8 cellular contexts compared by ENCODE assay signal in the genomic region with DNA sequence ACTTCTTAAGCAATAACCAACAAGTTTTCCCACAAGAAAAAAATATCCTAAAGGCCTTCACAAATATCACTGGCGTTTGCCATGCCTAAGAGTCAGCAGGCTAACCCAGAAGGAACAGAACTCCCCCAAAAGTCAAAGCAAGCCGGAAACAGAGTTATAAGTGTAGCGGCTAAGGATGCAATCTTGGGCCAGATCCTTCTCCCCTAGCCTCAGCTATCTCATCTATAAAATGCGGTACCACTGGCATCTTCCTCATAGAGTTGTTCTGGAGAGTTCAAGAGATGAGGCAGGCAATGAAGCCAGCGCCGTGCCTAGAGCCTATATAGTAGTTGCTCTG. TPM values are rescaled to one million over a fixed set of nuclear protein-coding genes. Genes with fewer than 3 reads are reported as not detected.
DNase-seq lines count a peak whose midpoint lies in the region; ATAC-seq and TF ChIP-seq lines count a peak whose summit lies in the region.

No MANE protein-coding gene starts in this region.

- H3K9me3 ChIP-seq in DOHH2 (ENCODE audit: control insufficient read depth, insufficient read depth, low read length): no peaks in the 10 kb centered on the region
- H3K9me3 ChIP-seq in ovary: no peaks in the 10 kb centered on the region

- H3K36me3 ChIP-seq in DOHH2 (ENCODE audit: control insufficient read depth, low read length) (peaks cover 31% of the 10 kb centered on the region), ovary (no peaks in the 10 kb centered on the region)

- 4 to 12% (median 7%) methylated on average over 6 of the region's 6 CpGs for WGBS in ovary, 3 donors

- H3K4me1 ChIP-seq in DOHH2 (ENCODE audit: control insufficient read depth, low read length) (peaks cover 22% of the 10 kb centered on the region), ovary (ENCODE audit: insufficient read depth) (peaks cover 15% of the 10 kb centered on the region)

- TF ChIP-seq POLR2A in ovary (IDR thresholded peaks at IDR 0.05): no peak

- in situ Hi-C loops in ACHN (cut with HindIII; ENCODE audit: low pct_ligation_motif_present, low pct_unique_long_range_greater_than_20kb, low sequenced_read_pairs): no loop called here

- H3K9me2 ChIP-seq in DOHH2 (replicated peaks; ENCODE audit: control insufficient read depth, low read length): no peaks in the 10 kb centered on the region

- intact Hi-C loops in ovary (cut with DNase I): no loop called here

- ATAC-seq in activated CD4-positive, CD25-positive, alpha-beta regulatory T cell treated with anti-CD3 and anti-CD28 coated beads, Interleukin-2, amount 50 U/mL, for 24 hours: no peak
- no peak for ATAC-seq in GM18909 (IDR thresholded peaks at IDR 0.05; ENCODE audit: poor library complexity, unreplicated experiment)

- H3K4me2 ChIP-seq in DOHH2 (ENCODE audit: low read length): peak overlapping the region; percentile 74

- TF ChIP-seq CTCF in DOHH2 (IDR thresholded peaks at IDR 0.05; ENCODE audit: low read depth, low read length, poor library complexity, severe bottlenecking) (no peak), epithelial cell of esophagus (IDR thresholded peaks at IDR 0.05; ENCODE audit: insufficient read depth, low read depth, low read length, missing control alignments) (no peak), ovary (IDR thresholded peaks at IDR 0.05) (no peak)

- H4K20me1 ChIP-seq in DOHH2 (ENCODE audit: control insufficient read depth, insufficient read depth, low read depth, low read length): 0 out of 2 replicates have a peak, but pooled peaks cover 3% of the 10 kb centered on the region

- peaks cover 25% of the 10 kb centered on the region for H3K79me2 ChIP-seq in DOHH2 (ENCODE audit: control insufficient read depth, low read length)

- DNase-seq in OCI-M1 (lab: John Stamatoyannopoulos, UW) (peak; percentile 50), epithelial cell of esophagus (ENCODE audit: low read depth) (no peak), ovary (no peak), AG20443 (ENCODE audit: low spot score) (no peak), ACHN (no peak)

- H3K27ac ChIP-seq in DOHH2 (ENCODE audit: low read depth, low read length) (peak overlapping the region; percentile 7; the same call in 1 of the 2 replicates), ovary (no peak overlapping the region)

- H3K27me3 ChIP-seq in DOHH2 (ENCODE audit: control insufficient read depth, low read length): no peaks in the 10 kb centered on the region
- H3K27me3 ChIP-seq in ovary: no peaks in the 10 kb centered on the region

- H3K4me3 ChIP-seq in DOHH2 (ENCODE audit: low read length) (peak overlapping the region; percentile 81), epithelial cell of esophagus (ENCODE audit: low read length) (peak overlapping the region; percentile 86), ovary (peak overlapping the region; percentile 62)

- peaks cover 18% of the 10 kb centered on the region for H3F3A ChIP-seq in DOHH2 (ENCODE audit: control insufficient read depth, insufficient read depth)

- no peak for TF ChIP-seq EP300 in ovary (IDR thresholded peaks at IDR 0.05)

RNA-seq across cellular contexts. Expression of a gene that starts 0.6 kb away (rescaled TPM):
- 10 to 100 TPM; 10.6 to 37.1 (median 27.8) TPM for total RNA-seq in ovary
- polyA plus RNA-seq in ovary: 10 to 100 TPM; 22.7 to 27.2 TPM

RNA-seq across cellular contexts. Expression of a gene that starts 6.4 kb away (rescaled TPM):
- 1 to 10 TPM in 6 of 7 donors, under 1 TPM in 1; 0.48 to 4.0 (median 2.0) TPM for total RNA-seq in ovary
- under 1 TPM; 0.10 to 0.35 TPM for polyA plus RNA-seq in ovary

RNA-seq across cellular contexts. Expression of a gene that starts 20.2 kb away (rescaled TPM):
- total RNA-seq in ovary: 10 to 100 TPM; 29.5 to 58.4 (median 46.4) TPM
- 10 to 100 TPM in 1 of 2 donors, 1 to 10 TPM in 1; 2.2 to 34.0 TPM for polyA plus RNA-seq in ovary

RNA-seq across cellular contexts. Expression of a gene that starts 37.6 kb away (rescaled TPM):
- 100 to 1,000 TPM in 5 of 7 donors, 10 to 100 TPM in 2; 58.5 to 141 (median 111) TPM for total RNA-seq in ovary
- polyA plus RNA-seq in ovary: 100 to 1,000 TPM in 1 of 2 donors, 10 to 100 TPM in 1; 52.5 to 145 TPM

RNA-seq across cellular contexts. Expression of a gene that starts 43.8 kb away (rescaled TPM):
- total RNA-seq in ovary: 100 to 1,000 TPM in 2 of 7 donors, 10 to 100 TPM in 4, 1 to 10 TPM in 1; 8.6 to 104 (median 76.0) TPM
- polyA plus RNA-seq in ovary: 10 to 100 TPM; 17.9 to 20.8 TPM
